ENCODE assay signal across 15 cellular contexts in the genomic region with DNA sequence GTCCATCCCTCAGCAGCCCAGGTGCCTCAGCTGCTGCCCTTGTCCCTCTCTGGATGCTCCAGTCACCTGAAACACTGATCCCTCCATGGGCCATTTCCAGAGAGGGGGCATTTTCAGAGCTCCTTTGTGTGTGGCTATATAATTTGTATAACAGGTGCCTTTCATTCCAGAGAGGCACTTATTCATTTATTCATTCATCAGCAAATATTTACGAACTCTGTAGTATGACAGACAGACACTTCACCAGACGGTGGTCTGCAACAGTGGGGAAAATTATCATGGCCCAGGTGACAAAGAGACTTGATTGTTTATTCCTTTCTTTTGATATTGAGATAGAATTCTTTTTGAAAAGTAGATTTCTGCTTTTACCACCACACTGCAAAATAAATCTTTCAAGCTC.
"Had no signal": no experiment of that assay in that cellular context is flagged by ENCODE, and none has a peak within 500 bp of the region (broad histone marks: within the 10 kb centered on the region; RNA-seq: fewer than 3 reads in every experiment).

No MANE protein-coding gene starts in this region.

- DNase-seq: effector memory CD8-positive, alpha-beta T cell; erythroblast; hypothalamus; left ventricle myocardium superior; lower lobe of right lung; naive thymus-derived CD8-positive, alpha-beta T cell; nephron progenitor cell; occipital lobe; ovary; posterior cingulate gyrus; psoas muscle; right cardiac atrium; stimulated activated CD4-positive, alpha-beta T cell treated with anti-CD3 and anti-CD28 coated beads, Interleukin-4, amount 100 ng/mL, for 4 hours; upper lobe of right lung; uterus had no signal

- ATAC-seq: effector memory CD8-positive, alpha-beta T cell; left ventricle myocardium superior; lower lobe of right lung; naive thymus-derived CD8-positive, alpha-beta T cell; psoas muscle; right cardiac atrium; upper lobe of right lung had no signal
